Comparison of ENCODE assay signal across 1 cellular context in the genomic region with DNA sequence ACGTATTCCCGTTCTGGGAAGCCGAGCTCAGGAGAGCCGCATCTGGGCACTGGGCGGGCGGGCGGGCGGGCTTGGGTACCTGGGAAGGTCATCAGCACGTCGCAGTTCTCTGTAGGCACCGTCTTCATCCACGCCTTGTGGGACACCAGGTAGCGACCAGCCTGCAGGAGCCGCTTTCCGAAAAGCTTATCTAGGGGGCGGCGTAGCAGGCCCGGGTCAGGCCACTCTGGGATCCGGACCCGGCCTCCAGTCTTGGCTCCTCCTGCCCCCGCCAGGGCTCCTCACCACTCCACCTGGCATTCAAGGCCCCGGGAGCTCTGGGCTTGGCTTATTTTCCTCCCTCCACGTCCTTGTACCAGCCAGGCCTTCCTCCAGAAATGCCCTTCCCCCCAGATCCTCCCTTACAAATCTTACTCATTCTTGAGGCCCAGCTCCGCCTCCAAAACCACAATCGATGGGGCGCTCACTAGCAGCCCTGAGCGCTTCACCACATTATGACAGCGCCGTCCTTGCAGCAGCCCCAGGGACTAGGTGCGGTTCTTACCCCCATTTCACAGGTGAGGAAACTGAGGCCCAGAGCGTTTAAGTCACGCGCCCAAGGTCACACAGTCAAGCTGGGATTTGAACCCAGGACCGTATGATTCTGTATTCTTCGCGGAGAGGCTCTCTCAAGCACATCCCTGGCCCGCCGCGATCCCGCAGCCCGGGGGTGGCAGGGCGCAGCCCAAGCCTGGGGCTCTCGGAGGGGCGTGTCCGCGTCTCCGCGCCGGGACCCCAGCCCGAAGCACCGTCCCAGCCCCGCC.
A peak's percentile ranks its signal among the peaks of the same experiment; 100 is the strongest.
TF ChIP-seq lines count a peak whose summit lies in the region.

No MANE protein-coding gene starts in this region.

TF ChIP-seq in K562, 482 proteins besides CTCF, POLR2A, EP300 and RAD21 (continues in another document):
- TF ChIP-seq PHB (CRISPR knock-in tag; IDR thresholded peaks at IDR 0.05), result no peak
- TF ChIP-seq, protein P1, sequence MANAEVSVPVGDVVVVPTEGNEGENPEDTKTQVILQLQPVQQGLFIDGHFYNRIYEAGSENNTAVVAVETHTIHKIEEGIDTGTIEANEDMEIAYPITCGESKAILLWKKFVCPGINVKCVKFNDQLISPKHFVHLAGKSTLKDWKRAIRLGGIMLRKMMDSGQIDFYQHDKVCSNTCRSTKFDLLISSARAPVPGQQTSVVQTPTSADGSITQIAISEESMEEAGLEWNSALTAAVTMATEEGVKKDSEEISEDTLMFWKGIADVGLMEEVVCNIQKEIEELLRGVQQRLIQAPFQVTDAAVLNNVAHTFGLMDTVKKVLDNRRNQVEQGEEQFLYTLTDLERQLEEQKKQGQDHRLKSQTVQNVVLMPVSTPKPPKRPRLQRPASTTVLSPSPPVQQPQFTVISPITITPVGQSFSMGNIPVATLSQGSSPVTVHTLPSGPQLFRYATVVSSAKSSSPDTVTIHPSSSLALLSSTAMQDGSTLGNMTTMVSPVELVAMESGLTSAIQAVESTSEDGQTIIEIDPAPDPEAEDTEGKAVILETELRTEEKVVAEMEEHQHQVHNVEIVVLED (CRISPR knock-in tag; IDR thresholded peaks at IDR 0.05), result no peak
- no peak for TF ChIP-seq HEY1 (CRISPR knock-in tag; IDR thresholded peaks at IDR 0.05; ENCODE audit: borderline replicate concordance)
- TF ChIP-seq, protein P2, sequence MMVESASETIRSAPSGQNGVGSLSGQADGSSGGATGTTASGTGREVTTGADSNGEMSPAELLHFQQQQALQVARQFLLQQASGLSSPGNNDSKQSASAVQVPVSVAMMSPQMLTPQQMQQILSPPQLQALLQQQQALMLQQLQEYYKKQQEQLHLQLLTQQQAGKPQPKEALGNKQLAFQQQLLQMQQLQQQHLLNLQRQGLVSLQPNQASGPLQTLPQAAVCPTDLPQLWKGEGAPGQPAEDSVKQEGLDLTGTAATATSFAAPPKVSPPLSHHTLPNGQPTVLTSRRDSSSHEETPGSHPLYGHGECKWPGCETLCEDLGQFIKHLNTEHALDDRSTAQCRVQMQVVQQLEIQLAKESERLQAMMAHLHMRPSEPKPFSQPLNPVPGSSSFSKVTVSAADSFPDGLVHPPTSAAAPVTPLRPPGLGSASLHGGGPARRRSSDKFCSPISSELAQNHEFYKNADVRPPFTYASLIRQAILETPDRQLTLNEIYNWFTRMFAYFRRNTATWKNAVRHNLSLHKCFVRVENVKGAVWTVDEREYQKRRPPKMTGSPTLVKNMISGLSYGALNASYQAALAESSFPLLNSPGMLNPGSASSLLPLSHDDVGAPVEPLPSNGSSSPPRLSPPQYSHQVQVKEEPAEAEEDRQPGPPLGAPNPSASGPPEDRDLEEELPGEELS (CRISPR knock-in tag; IDR thresholded peaks at IDR 0.05; ENCODE audit: borderline replicate concordance), result no peak
- TF ChIP-seq, protein P3, sequence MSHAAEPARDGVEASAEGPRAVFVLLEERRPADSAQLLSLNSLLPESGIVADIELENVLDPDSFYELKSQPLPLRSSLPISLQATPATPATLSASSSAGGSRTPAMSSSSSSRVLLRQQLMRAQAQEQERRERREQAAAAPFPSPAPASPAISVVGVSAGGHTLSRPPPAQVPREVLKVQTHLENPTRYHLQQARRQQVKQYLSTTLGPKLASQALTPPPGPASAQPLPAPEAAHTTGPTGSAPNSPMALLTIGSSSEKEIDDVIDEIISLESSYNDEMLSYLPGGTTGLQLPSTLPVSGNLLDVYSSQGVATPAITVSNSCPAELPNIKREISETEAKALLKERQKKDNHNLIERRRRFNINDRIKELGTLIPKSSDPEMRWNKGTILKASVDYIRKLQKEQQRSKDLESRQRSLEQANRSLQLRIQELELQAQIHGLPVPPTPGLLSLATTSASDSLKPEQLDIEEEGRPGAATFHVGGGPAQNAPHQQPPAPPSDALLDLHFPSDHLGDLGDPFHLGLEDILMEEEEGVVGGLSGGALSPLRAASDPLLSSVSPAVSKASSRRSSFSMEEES (CRISPR knock-in tag; IDR thresholded peaks at IDR 0.05), result no peak
- TF ChIP-seq NCOA4 (IDR thresholded peaks at IDR 0.05; ENCODE audit: partially characterized antibody), result no peak
- no peak for TF ChIP-seq NUFIP1 (IDR thresholded peaks at IDR 0.05; ENCODE audit: partially characterized antibody)
- TF ChIP-seq BRCA1 (IDR thresholded peaks at IDR 0.05), result no peak
- no peak for TF ChIP-seq BRCA1 (CRISPR knock-in tag; IDR thresholded peaks at IDR 0.05)
- TF ChIP-seq, protein P4, sequence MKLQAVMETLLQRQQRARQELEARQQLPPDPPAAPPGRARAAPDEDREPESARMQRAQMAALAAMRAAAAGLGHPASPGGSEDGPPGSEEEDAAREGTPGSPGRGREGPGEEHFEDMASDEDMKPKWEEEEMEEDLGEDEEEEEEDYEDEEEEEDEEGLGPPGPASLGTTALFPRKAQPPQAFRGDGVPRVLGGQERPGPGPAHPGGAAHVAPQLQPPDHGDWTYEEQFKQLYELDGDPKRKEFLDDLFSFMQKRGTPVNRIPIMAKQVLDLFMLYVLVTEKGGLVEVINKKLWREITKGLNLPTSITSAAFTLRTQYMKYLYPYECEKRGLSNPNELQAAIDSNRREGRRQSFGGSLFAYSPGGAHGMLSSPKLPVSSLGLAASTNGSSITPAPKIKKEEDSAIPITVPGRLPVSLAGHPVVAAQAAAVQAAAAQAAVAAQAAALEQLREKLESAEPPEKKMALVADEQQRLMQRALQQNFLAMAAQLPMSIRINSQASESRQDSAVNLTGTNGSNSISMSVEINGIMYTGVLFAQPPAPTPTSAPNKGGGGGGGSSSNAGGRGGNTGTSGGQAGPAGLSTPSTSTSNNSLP (IDR thresholded peaks at IDR 0.05; ENCODE audit: borderline replicate concordance, low read depth, low read length), result no peak
- TF ChIP-seq, protein P5, sequence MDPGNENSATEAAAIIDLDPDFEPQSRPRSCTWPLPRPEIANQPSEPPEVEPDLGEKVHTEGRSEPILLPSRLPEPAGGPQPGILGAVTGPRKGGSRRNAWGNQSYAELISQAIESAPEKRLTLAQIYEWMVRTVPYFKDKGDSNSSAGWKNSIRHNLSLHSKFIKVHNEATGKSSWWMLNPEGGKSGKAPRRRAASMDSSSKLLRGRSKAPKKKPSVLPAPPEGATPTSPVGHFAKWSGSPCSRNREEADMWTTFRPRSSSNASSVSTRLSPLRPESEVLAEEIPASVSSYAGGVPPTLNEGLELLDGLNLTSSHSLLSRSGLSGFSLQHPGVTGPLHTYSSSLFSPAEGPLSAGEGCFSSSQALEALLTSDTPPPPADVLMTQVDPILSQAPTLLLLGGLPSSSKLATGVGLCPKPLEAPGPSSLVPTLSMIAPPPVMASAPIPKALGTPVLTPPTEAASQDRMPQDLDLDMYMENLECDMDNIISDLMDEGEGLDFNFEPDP (CRISPR knock-in tag; IDR thresholded peaks at IDR 0.05), result no peak
- TF ChIP-seq HNRNPL (IDR thresholded peaks at IDR 0.05; ENCODE audit: low read depth, low read length), result no peak
- TF ChIP-seq KLF6 (CRISPR knock-in tag; IDR thresholded peaks at IDR 0.05; ENCODE audit: borderline replicate concordance), result no peak; the same call in 1 of the 2 replicates
- TF ChIP-seq ELF1 (tag; IDR thresholded peaks at IDR 0.05), result no peak
- no peak for TF ChIP-seq TCF7L2 (IDR thresholded peaks at IDR 0.05; ENCODE audit: low read depth, low read length)
- TF ChIP-seq, protein P6, sequence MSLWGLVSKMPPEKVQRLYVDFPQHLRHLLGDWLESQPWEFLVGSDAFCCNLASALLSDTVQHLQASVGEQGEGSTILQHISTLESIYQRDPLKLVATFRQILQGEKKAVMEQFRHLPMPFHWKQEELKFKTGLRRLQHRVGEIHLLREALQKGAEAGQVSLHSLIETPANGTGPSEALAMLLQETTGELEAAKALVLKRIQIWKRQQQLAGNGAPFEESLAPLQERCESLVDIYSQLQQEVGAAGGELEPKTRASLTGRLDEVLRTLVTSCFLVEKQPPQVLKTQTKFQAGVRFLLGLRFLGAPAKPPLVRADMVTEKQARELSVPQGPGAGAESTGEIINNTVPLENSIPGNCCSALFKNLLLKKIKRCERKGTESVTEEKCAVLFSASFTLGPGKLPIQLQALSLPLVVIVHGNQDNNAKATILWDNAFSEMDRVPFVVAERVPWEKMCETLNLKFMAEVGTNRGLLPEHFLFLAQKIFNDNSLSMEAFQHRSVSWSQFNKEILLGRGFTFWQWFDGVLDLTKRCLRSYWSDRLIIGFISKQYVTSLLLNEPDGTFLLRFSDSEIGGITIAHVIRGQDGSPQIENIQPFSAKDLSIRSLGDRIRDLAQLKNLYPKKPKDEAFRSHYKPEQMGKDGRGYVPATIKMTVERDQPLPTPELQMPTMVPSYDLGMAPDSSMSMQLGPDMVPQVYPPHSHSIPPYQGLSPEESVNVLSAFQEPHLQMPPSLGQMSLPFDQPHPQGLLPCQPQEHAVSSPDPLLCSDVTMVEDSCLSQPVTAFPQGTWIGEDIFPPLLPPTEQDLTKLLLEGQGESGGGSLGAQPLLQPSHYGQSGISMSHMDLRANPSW (CRISPR knock-in tag; IDR thresholded peaks at IDR 0.05), result peak; percentile 86; the same call in 1 of the 2 replicates
- no peak for TF ChIP-seq RBM17 (IDR thresholded peaks at IDR 0.05; ENCODE audit: borderline replicate concordance, low read depth, low read length)
- no peak for TF ChIP-seq TSC22D4 (tag; IDR thresholded peaks at IDR 0.05)
- no peak for TF ChIP-seq POLR3G (IDR thresholded peaks at IDR 0.05; ENCODE audit: extremely low read depth, insufficient read length, insufficient replicate concordance)
- TF ChIP-seq, protein P7, sequence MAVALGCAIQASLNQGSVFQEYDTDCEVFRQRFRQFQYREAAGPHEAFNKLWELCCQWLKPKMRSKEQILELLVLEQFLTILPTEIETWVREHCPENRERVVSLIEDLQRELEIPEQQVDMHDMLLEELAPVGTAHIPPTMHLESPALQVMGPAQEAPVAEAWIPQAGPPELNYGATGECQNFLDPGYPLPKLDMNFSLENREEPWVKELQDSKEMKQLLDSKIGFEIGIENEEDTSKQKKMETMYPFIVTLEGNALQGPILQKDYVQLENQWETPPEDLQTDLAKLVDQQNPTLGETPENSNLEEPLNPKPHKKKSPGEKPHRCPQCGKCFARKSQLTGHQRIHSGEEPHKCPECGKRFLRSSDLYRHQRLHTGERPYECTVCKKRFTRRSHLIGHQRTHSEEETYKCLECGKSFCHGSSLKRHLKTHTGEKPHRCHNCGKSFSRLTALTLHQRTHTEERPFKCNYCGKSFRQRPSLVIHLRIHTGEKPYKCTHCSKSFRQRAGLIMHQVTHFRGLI (CRISPR knock-in tag; IDR thresholded peaks at IDR 0.05), result no peak
- TF ChIP-seq LEF1 (IDR thresholded peaks at IDR 0.05), result peak; percentile 77
- TF ChIP-seq ZBED1 (IDR thresholded peaks at IDR 0.05), result no peak; the same call in none of the 2 replicates
- TF ChIP-seq, protein P8, sequence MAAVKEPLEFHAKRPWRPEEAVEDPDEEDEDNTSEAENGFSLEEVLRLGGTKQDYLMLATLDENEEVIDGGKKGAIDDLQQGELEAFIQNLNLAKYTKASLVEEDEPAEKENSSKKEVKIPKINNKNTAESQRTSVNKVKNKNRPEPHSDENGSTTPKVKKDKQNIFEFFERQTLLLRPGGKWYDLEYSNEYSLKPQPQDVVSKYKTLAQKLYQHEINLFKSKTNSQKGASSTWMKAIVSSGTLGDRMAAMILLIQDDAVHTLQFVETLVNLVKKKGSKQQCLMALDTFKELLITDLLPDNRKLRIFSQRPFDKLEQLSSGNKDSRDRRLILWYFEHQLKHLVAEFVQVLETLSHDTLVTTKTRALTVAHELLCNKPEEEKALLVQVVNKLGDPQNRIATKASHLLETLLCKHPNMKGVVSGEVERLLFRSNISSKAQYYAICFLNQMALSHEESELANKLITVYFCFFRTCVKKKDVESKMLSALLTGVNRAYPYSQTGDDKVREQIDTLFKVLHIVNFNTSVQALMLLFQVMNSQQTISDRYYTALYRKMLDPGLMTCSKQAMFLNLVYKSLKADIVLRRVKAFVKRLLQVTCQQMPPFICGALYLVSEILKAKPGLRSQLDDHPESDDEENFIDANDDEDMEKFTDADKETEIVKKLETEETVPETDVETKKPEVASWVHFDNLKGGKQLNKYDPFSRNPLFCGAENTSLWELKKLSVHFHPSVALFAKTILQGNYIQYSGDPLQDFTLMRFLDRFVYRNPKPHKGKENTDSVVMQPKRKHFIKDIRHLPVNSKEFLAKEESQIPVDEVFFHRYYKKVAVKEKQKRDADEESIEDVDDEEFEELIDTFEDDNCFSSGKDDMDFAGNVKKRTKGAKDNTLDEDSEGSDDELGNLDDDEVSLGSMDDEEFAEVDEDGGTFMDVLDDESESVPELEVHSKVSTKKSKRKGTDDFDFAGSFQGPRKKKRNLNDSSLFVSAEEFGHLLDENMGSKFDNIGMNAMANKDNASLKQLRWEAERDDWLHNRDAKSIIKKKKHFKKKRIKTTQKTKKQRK (IDR thresholded peaks at IDR 0.05; ENCODE audit: borderline replicate concordance, low read depth, low read length), result no peak
- TF ChIP-seq, protein P9, sequence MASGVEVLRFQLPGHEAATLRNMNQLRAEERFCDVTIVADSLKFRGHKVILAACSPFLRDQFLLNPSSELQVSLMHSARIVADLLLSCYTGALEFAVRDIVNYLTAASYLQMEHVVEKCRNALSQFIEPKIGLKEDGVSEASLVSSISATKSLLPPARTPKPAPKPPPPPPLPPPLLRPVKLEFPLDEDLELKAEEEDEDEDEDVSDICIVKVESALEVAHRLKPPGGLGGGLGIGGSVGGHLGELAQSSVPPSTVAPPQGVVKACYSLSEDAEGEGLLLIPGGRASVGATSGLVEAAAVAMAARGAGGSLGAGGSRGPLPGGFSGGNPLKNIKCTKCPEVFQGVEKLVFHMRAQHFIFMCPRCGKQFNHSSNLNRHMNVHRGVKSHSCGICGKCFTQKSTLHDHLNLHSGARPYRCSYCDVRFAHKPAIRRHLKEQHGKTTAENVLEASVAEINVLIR (CRISPR knock-in tag; IDR thresholded peaks at IDR 0.05), result 0 out of 2 replicates have a peak, but pooled peaks have one; percentile 40
- no peak for TF ChIP-seq TEAD4 (IDR thresholded peaks at IDR 0.05; ENCODE audit: low read length)
- TF ChIP-seq TEAD4 (CRISPR knock-in tag; IDR thresholded peaks at IDR 0.05; ENCODE audit: borderline replicate concordance), result no peak
- peak; percentile 57 for TF ChIP-seq CREM (IDR thresholded peaks at IDR 0.05; ENCODE audit: low read depth)
- no peak for TF ChIP-seq CCNT2 (IDR thresholded peaks at IDR 0.05; ENCODE audit: borderline replicate concordance, extremely low read depth, insufficient read length, low read depth, low read length)
- no peak for TF ChIP-seq HMG20A (CRISPR knock-in tag; conservative IDR thresholded peaks at IDR 0.05)
- no peak for TF ChIP-seq THRAP3 (IDR thresholded peaks at IDR 0.05; ENCODE audit: borderline replicate concordance)
- TF ChIP-seq CREBBP (IDR thresholded peaks at IDR 0.05; ENCODE audit: low read depth, low read length), result no peak
- no peak for TF ChIP-seq GTF2A2 (tag; IDR thresholded peaks at IDR 0.05)
- TF ChIP-seq EP400 (IDR thresholded peaks at IDR 0.05), result no peak
- TF ChIP-seq PURB (CRISPR knock-in tag; IDR thresholded peaks at IDR 0.05; ENCODE audit: low read depth), result no peak
- peak; percentile 64 for TF ChIP-seq ATF7 (IDR thresholded peaks at IDR 0.05)
- no peak for TF ChIP-seq SNIP1 (IDR thresholded peaks at IDR 0.05; ENCODE audit: low read depth)
- no peak for TF ChIP-seq FUS (optimal IDR thresholded peaks at IDR 0.05; ENCODE audit: low read depth, low read length)
- peak; percentile 98 for TF ChIP-seq SMARCA5 (IDR thresholded peaks at IDR 0.05)
